Comparison of ENCODE assay signal across 11 cellular contexts in the genomic region with DNA sequence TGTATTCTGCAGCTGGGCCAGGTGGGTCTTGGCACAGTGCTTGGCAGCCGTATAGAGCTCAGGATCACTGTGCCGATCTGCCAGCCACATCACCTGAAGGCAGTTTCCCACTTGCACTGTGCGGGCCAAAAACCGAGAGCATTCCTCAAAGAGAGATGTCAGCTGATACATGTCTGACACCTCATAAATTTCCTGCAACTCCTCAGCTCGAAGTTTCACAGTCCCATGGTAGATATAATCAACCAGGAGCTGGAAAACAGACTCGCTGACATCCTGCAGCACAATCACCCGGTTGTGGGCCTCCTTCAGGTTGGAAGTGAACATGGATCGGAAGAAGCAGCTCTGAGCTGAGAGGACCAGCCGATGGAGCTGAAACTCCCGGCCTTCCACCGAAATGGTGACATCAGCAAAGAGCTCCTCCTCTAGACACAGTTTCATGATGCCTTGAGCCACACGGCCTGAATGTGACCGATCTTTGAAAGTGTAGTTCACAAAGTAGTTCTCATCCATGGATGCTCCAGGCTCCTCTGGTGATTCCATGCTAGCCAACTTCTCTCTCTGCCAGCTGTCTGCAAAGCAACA. TPM values are rescaled to one million over a fixed set of nuclear protein-coding genes. Genes with fewer than 3 reads are reported as not detected.
DNase-seq lines count a peak whose midpoint lies in the region; ATAC-seq and TF ChIP-seq lines count a peak whose summit lies in the region.
"Had no signal": no experiment of that assay in that cellular context is flagged by ENCODE, and none has a peak within 500 bp of the region (broad histone marks: within the 10 kb centered on the region; RNA-seq: fewer than 3 reads in every experiment).

No MANE protein-coding gene starts in this region.

- H3K4me1 ChIP-seq in hepatocyte (ENCODE audit: insufficient read depth), result peaks cover 7% of the 10 kb centered on the region
- H3K4me1 ChIP-seq in testis, result peaks cover 22% of the 10 kb centered on the region

- WGBS in hepatocyte (ENCODE audit: low lambda C conversion rate, missing lambda C conversion rate), result 67% methylated on average over 13 of the region's 13 CpGs
- WGBS in testis, 2 donors, result 43 to 49% methylated on average over 13 of the region's 13 CpGs

- peak overlapping the region; percentile 99 for H3K4me2 ChIP-seq in hepatocyte

- no peaks in the 10 kb centered on the region for H4K20me1 ChIP-seq in hepatocyte (ENCODE audit: insufficient read depth, poor library complexity, severe bottlenecking)

- H3K27me3 ChIP-seq in hepatocyte, result no peaks in the 10 kb centered on the region
- H3K27me3 ChIP-seq in testis, result no peaks in the 10 kb centered on the region

- H3K36me3 Mint-ChIP-seq in activated CD4-positive, alpha-beta T cell treated with anti-CD3 and anti-CD28 coated beads, Interleukin-2, amount 10 ng/mL, durations not matched to agents 7 days and 5 days (ENCODE audit: low read depth), result peaks cover 54% of the 10 kb centered on the region
- H3K36me3 Mint-ChIP-seq in activated CD4-positive, alpha-beta memory T cell treated with anti-CD3 and anti-CD28 coated beads for 36 hours, result peaks cover 41% of the 10 kb centered on the region

- POLR2A ChIA-PET in activated CD4-positive, alpha-beta T cell treated with anti-CD3 and anti-CD28 coated beads, Interleukin-2, amount 10 ng/mL, durations not matched to agents 7 days and 5 days (lab: Charles Lee), result interaction anchor here (0.6 to 1.1 kb wide), 3 partner anchors 11 to 43 kb away, joined by 3 read pairs; no protein-coding TSS in a partner anchor
- POLR2A ChIA-PET in activated CD4-positive, alpha-beta memory T cell treated with anti-CD3 and anti-CD28 coated beads for 36 hours (lab: Charles Lee), result interaction anchor here (1.0 to 3.9 kb wide), 3 partner anchors 9 to 271 kb away, joined by 3 to 33 read pairs (median 8); a partner anchor contains a TSS

- peak overlapping the region; percentile 97 for H3K27ac ChIP-seq in hepatocyte
- peak overlapping the region in 1 of 2 donors; percentile 95 for H3K27ac ChIP-seq in testis

- H3K9me3 Mint-ChIP-seq in activated CD4-positive, alpha-beta T cell treated with anti-CD3 and anti-CD28 coated beads, Interleukin-2, amount 10 ng/mL, durations not matched to agents 7 days and 5 days, result no peaks in the 10 kb centered on the region
- no peaks in the 10 kb centered on the region for H3K9me3 Mint-ChIP-seq in activated CD4-positive, alpha-beta memory T cell treated with anti-CD3 and anti-CD28 coated beads for 36 hours
- H3K9me3 Mint-ChIP-seq in stimulated activated naive CD8-positive, alpha-beta T cell treated with anti-CD3 and anti-CD28 coated beads, Interleukin-15, amount 100 ng/mL, for 72 hours, result no peaks in the 10 kb centered on the region

- H3K36me3 ChIP-seq in hepatocyte (replicated peaks; ENCODE audit: insufficient read depth, low read depth) (no peaks in the 10 kb centered on the region), testis (ENCODE audit: low read depth, missing control alignments) (no peaks in the 10 kb centered on the region)

- no peak for DNase-seq in activated CD4-positive, alpha-beta T cell treated with anti-CD3 and anti-CD28 coated beads, Interleukin-2, amount 10 ng/mL, durations not matched to agents 7 days and 5 days
- no peak for DNase-seq in activated CD4-positive, alpha-beta T cell treated with anti-CD3 and anti-CD28 coated beads for 48 hours
- DNase-seq in activated CD4-positive, alpha-beta memory T cell treated with anti-CD3 and anti-CD28 coated beads for 36 hours, result no peak
- no peak for DNase-seq in hepatocyte (ENCODE audit: low spot score)
- DNase-seq in stimulated activated naive CD8-positive, alpha-beta T cell treated with anti-CD3 and anti-CD28 coated beads, Interleukin-15, amount 100 ng/mL, for 72 hours, result no peak
- no peak for DNase-seq in testis
- no peak for DNase-seq in NCI-H526 treated with DMSO at 0.1 percent for 48 hours (lab: John Stamatoyannopoulos, UW)
- DNase-seq: effector CD8-positive, alpha-beta T cell; SHP77 treated with DMSO at 0.1 percent for 48 hours; stimulated activated CD4-positive, alpha-beta T cell treated with anti-CD3 and anti-CD28 coated beads, Interleukin-2, amount 100 ng/mL, for 24 hours had no signal

- peaks cover 51% of the 10 kb centered on the region for H3K79me2 ChIP-seq in hepatocyte

- peak overlapping the region; percentile 99 for H3K27ac Mint-ChIP-seq in activated CD4-positive, alpha-beta T cell treated with anti-CD3 and anti-CD28 coated beads, Interleukin-2, amount 10 ng/mL, durations not matched to agents 7 days and 5 days
- H3K27ac Mint-ChIP-seq in activated CD4-positive, alpha-beta memory T cell treated with anti-CD3 and anti-CD28 coated beads for 36 hours, result peak overlapping the region; percentile 60
- peak overlapping the region; percentile 78 to 100 for H3K27ac Mint-ChIP-seq in stimulated activated naive CD8-positive, alpha-beta T cell treated with anti-CD3 and anti-CD28 coated beads, Interleukin-15, amount 100 ng/mL, for 72 hours

- no peaks in the 10 kb centered on the region for H3K9me2 ChIP-seq in hepatocyte (replicated peaks; ENCODE audit: insufficient read depth)

- peak overlapping the region; percentile 94 for H3K4me3 Mint-ChIP-seq in activated CD4-positive, alpha-beta T cell treated with anti-CD3 and anti-CD28 coated beads, Interleukin-2, amount 10 ng/mL, durations not matched to agents 7 days and 5 days
- H3K4me3 Mint-ChIP-seq in activated CD4-positive, alpha-beta memory T cell treated with anti-CD3 and anti-CD28 coated beads for 36 hours, result peak overlapping the region; percentile 94
- peak overlapping the region; percentile 93 to 100 for H3K4me3 Mint-ChIP-seq in stimulated activated naive CD8-positive, alpha-beta T cell treated with anti-CD3 and anti-CD28 coated beads, Interleukin-15, amount 100 ng/mL, for 72 hours

- no peak for ATAC-seq in stimulated activated naive CD8-positive, alpha-beta T cell treated with anti-CD3 and anti-CD28 coated beads, Interleukin-15, amount 100 ng/mL, for 72 hours
- ATAC-seq in HG03039 (IDR thresholded peaks at IDR 0.05; ENCODE audit: unreplicated experiment), result no peak

- TF ChIP-seq CTCF in hepatocyte (IDR thresholded peaks at IDR 0.05; ENCODE audit: poor library complexity) (no peak), testis (IDR thresholded peaks at IDR 0.05) (no peak)

- no peak overlapping the region for H2AFZ ChIP-seq in hepatocyte

- H3K27me3 Mint-ChIP-seq in activated CD4-positive, alpha-beta T cell treated with anti-CD3 and anti-CD28 coated beads, Interleukin-2, amount 10 ng/mL, durations not matched to agents 7 days and 5 days, result no peaks in the 10 kb centered on the region
- H3K27me3 Mint-ChIP-seq in activated CD4-positive, alpha-beta memory T cell treated with anti-CD3 and anti-CD28 coated beads for 36 hours, result peaks cover 1% of the 10 kb centered on the region
- H3K27me3 Mint-ChIP-seq in stimulated activated naive CD8-positive, alpha-beta T cell treated with anti-CD3 and anti-CD28 coated beads, Interleukin-15, amount 100 ng/mL, for 72 hours, result no peaks in the 10 kb centered on the region

- TF ChIP-seq POLR2A in testis (IDR thresholded peaks at IDR 0.05), result no peak

- intact Hi-C loops in activated CD4-positive, alpha-beta memory T cell treated with anti-CD3 and anti-CD28 coated beads for 36 hours (cut with micrococcal nuclease), result loop anchor here (1.0 to 5.0 kb wide), 3 partner anchors 24 to 150 kb away; a partner anchor contains a TSS
- intact Hi-C loops in testis (cut with DNase I; ENCODE audit: low total_unique reads), result no loop called here

- H3K4me1 Mint-ChIP-seq in activated CD4-positive, alpha-beta T cell treated with anti-CD3 and anti-CD28 coated beads, Interleukin-2, amount 10 ng/mL, durations not matched to agents 7 days and 5 days, result peaks cover 38% of the 10 kb centered on the region
- peaks cover 32% of the 10 kb centered on the region for H3K4me1 Mint-ChIP-seq in activated CD4-positive, alpha-beta memory T cell treated with anti-CD3 and anti-CD28 coated beads for 36 hours (ENCODE audit: low read depth)
- H3K4me1 Mint-ChIP-seq in stimulated activated naive CD8-positive, alpha-beta T cell treated with anti-CD3 and anti-CD28 coated beads, Interleukin-15, amount 100 ng/mL, for 72 hours, result peaks cover 46% of the 10 kb centered on the region

- CTCF ChIA-PET in activated CD4-positive, alpha-beta T cell treated with anti-CD3 and anti-CD28 coated beads, Interleukin-2, amount 10 ng/mL, durations not matched to agents 7 days and 5 days (lab: Charles Lee), result interaction anchor here (0.5 to 3.8 kb wide), 4 partner anchors 9 to 41 kb away, joined by 3 to 18 read pairs (median 6); a partner anchor contains a TSS
- CTCF ChIA-PET in activated CD4-positive, alpha-beta memory T cell treated with anti-CD3 and anti-CD28 coated beads for 36 hours (lab: Charles Lee), result interaction anchor here (1.3 to 2.8 kb wide), 3 partner anchors 22 to 63 kb away, joined by 4 to 9 read pairs (median 4); a partner anchor contains a TSS

- H3K4me3 ChIP-seq in hepatocyte, result no peak overlapping the region
- no peak overlapping the region for H3K4me3 ChIP-seq in testis

- H3K9me3 ChIP-seq in hepatocyte (ENCODE audit: low read depth) (no peaks in the 10 kb centered on the region), testis (no peaks in the 10 kb centered on the region)

RNA-seq across cellular contexts. Expression of a gene that starts 1.2 kb away (rescaled TPM):
- total RNA-seq in activated CD4-positive, alpha-beta T cell treated with anti-CD3 and anti-CD28 coated beads, Interleukin-2, amount 10 ng/mL, durations not matched to agents 7 days and 5 days, result 10 to 100 TPM; 17.2 to 20.3 TPM
- total RNA-seq in activated CD4-positive, alpha-beta memory T cell treated with anti-CD3 and anti-CD28 coated beads for 36 hours, result 10 to 100 TPM; 18.7 to 18.8 TPM
- total RNA-seq in hepatocyte (18.0 and 18.2 TPM in 2 replicates), testis (10 to 100 TPM; 27.8 to 35.5 TPM)
- polyA plus RNA-seq in hepatocyte (13.1 and 14.6 TPM in 2 replicates), testis (ENCODE audit: insufficient read depth, low read depth, low replicate concordance) (35.9 TPM)

RNA-seq across cellular contexts. Expression of a gene that starts 1.3 kb away (rescaled TPM):
- 100 to 1,000 TPM; 105 to 110 TPM for total RNA-seq in activated CD4-positive, alpha-beta T cell treated with anti-CD3 and anti-CD28 coated beads, Interleukin-2, amount 10 ng/mL, durations not matched to agents 7 days and 5 days
- total RNA-seq in activated CD4-positive, alpha-beta memory T cell treated with anti-CD3 and anti-CD28 coated beads for 36 hours, result 10 to 100 TPM; 94.0 to 94.4 TPM
- total RNA-seq in hepatocyte (65.8 and 92.6 TPM in 2 replicates), testis (10 to 100 TPM; 69.8 to 88.5 TPM)
- polyA plus RNA-seq in hepatocyte (107 and 125 TPM in 2 replicates), testis (ENCODE audit: insufficient read depth, low read depth, low replicate concordance) (121 TPM)

RNA-seq across cellular contexts. Expression of a gene that starts 8.9 kb away (rescaled TPM):
- under 1 TPM in 1 of 2 experiments, not detected in 1; 0.25 TPM for total RNA-seq in activated CD4-positive, alpha-beta T cell treated with anti-CD3 and anti-CD28 coated beads, Interleukin-2, amount 10 ng/mL, durations not matched to agents 7 days and 5 days
- total RNA-seq in activated CD4-positive, alpha-beta memory T cell treated with anti-CD3 and anti-CD28 coated beads for 36 hours, result not detected
- total RNA-seq in hepatocyte, result 0.50 TPM in 1 of 2 replicates, not detected in the other
- not detected in 2 replicates for polyA plus RNA-seq in hepatocyte
- not detected for total RNA-seq in testis
- 1.1 TPM for polyA plus RNA-seq in testis (ENCODE audit: insufficient read depth, low read depth, low replicate concordance)

RNA-seq across cellular contexts. Expression of a gene that starts 12.2 kb away (rescaled TPM):
- total RNA-seq in activated CD4-positive, alpha-beta T cell treated with anti-CD3 and anti-CD28 coated beads, Interleukin-2, amount 10 ng/mL, durations not matched to agents 7 days and 5 days, result 10 to 100 TPM; 34.2 to 40.5 TPM
- 10 to 100 TPM; 45.7 to 47.9 TPM for total RNA-seq in activated CD4-positive, alpha-beta memory T cell treated with anti-CD3 and anti-CD28 coated beads for 36 hours
- 112 and 120 TPM in 2 replicates for total RNA-seq in hepatocyte
- polyA plus RNA-seq in hepatocyte, result 100 and 108 TPM in 2 replicates
- total RNA-seq in testis, result 100 to 1,000 TPM; 204 to 239 TPM
- 172 TPM for polyA plus RNA-seq in testis (ENCODE audit: insufficient read depth, low read depth, low replicate concordance)

RNA-seq across cellular contexts. Expression of a gene that starts 16.7 kb away (rescaled TPM):
- total RNA-seq in activated CD4-positive, alpha-beta T cell treated with anti-CD3 and anti-CD28 coated beads, Interleukin-2, amount 10 ng/mL, durations not matched to agents 7 days and 5 days, result under 1 TPM in 1 of 2 experiments, not detected in 1; 0.22 TPM
- not detected for total RNA-seq in activated CD4-positive, alpha-beta memory T cell treated with anti-CD3 and anti-CD28 coated beads for 36 hours
- total RNA-seq in hepatocyte (0.32 and 0.73 TPM in 2 replicates), testis (10 to 100 TPM; 15.4 to 25.1 TPM)
- polyA plus RNA-seq in hepatocyte (0.50 and 1.0 TPM in 2 replicates), testis (ENCODE audit: insufficient read depth, low read depth, low replicate concordance) (2.6 TPM)
